Comparison of ENCODE assay signal across 20 cellular contexts in genomic region chr13:101059803-101060202, GRCh38.
DNase-seq lines count a peak whose midpoint lies in the region; ATAC-seq and TF ChIP-seq lines count a peak whose summit lies in the region.
"Had no signal": no experiment of that assay in that cellular context is flagged by ENCODE, and none has a peak within 500 bp of the region (broad histone marks: within the 10 kb centered on the region; RNA-seq: fewer than 3 reads in every experiment).

No MANE protein-coding gene starts in this region.

- no peak overlapping the region for H3K27ac ChIP-seq in esophagus muscularis mucosa (replicated peaks in 1 of 4)
- H3K27ac ChIP-seq in neuronal stem cell (replicated peaks; ENCODE audit: low read length), result no peak overlapping the region
- H3K27ac ChIP-seq in left lung, result no peak overlapping the region
- H3K27ac ChIP-seq: 22Rv1, A549, BLaER1, HL-60 had no signal

- no peak overlapping the region for H2BK120ac ChIP-seq in neuronal stem cell (ENCODE audit: low read depth, low read length)

- no peaks in the 10 kb centered on the region for H3K4me1 ChIP-seq in esophagus muscularis mucosa
- peaks cover 0 to 5% of the 10 kb centered on the region in 2 donors for H3K4me1 ChIP-seq in neuronal stem cell (ENCODE audit: control insufficient read depth in 2 of 2, insufficient read depth in 1 of 2, low read depth in 1 of 2, low read length in 2 of 2)
- H3K4me1 ChIP-seq in left lung, result no peaks in the 10 kb centered on the region
- H3K4me1 ChIP-seq: A549, BLaER1 had no signal

- no peak overlapping the region for H2AFZ ChIP-seq in neuronal stem cell (ENCODE audit: low read length)

- H3K14ac ChIP-seq in neuronal stem cell (ENCODE audit: low read length), result no peak overlapping the region

- H3K27me3 ChIP-seq in esophagus muscularis mucosa (peaks cover 0 to 42% (median 0%) of the 10 kb centered on the region in 4 donors), neuronal stem cell (ENCODE audit: control insufficient read depth in 3 of 3, insufficient read depth in 3 of 3, low read depth in 1 of 3, low read length in 3 of 3) (no peaks in the 10 kb centered on the region), left lung (no peaks in the 10 kb centered on the region)
- H3K27me3 ChIP-seq: BLaER1 had no signal

- no peak overlapping the region for H3K4ac ChIP-seq in neuronal stem cell (ENCODE audit: low read length)

- no peak overlapping the region for H3K4me3 ChIP-seq in esophagus muscularis mucosa
- no peak overlapping the region for H3K4me3 ChIP-seq in neuronal stem cell (ENCODE audit: low read length in 2 of 2)
- H3K4me3 ChIP-seq in left lung, result no peak overlapping the region
- H3K4me3 ChIP-seq: A549, BLaER1 had no signal

- no peak overlapping the region for H4K8ac ChIP-seq in neuronal stem cell (ENCODE audit: low read depth, low read length)

- intact Hi-C loops in esophagus muscularis mucosa (cut with DNase I) (no loop called here), left lung (cut with DNase I) (no loop called here)

- H3K36me3 ChIP-seq in esophagus muscularis mucosa (peaks cover 0 to 12% (median 0%) of the 10 kb centered on the region in 4 donors), neuronal stem cell (replicated peaks in 1 of 2; ENCODE audit: control insufficient read depth in 2 of 2, insufficient read depth in 2 of 2, low read length in 2 of 2) (no peaks in the 10 kb centered on the region), left lung (no peaks in the 10 kb centered on the region)
- H3K36me3 ChIP-seq: BLaER1 had no signal

- no peak for ATAC-seq in left lung
- ATAC-seq: A549, HCT116 had no signal

- H2AK5ac ChIP-seq in neuronal stem cell (ENCODE audit: low read depth, low read length), result no peak overlapping the region

- no peak overlapping the region for H2BK12ac ChIP-seq in neuronal stem cell (ENCODE audit: low read length)

- peak overlapping the region; percentile 30 for H3K9ac ChIP-seq in neuronal stem cell (ENCODE audit: low read depth, low read length, poor library complexity)
- H3K9ac ChIP-seq: BLaER1 had no signal

- no peak for TF ChIP-seq EP300 in esophagus muscularis mucosa (IDR thresholded peaks at IDR 0.05)

- H3K79me1 ChIP-seq in neuronal stem cell (ENCODE audit: low read depth, low read length), result no peaks in the 10 kb centered on the region

- no peaks in the 10 kb centered on the region for H3K9me3 ChIP-seq in esophagus muscularis mucosa
- no peaks in the 10 kb centered on the region for H3K9me3 ChIP-seq in neuronal stem cell (replicated peaks in 1 of 2; ENCODE audit: control insufficient read depth in 2 of 2, insufficient read depth in 1 of 2, low read depth in 1 of 2, low read length in 2 of 2)
- no peaks in the 10 kb centered on the region for H3K9me3 ChIP-seq in left lung
- H3K9me3 ChIP-seq: A549, BLaER1 had no signal

- H3K23ac ChIP-seq in neuronal stem cell (ENCODE audit: low read depth, low read length, poor library complexity), result no peak overlapping the region

- H3K4me2 ChIP-seq in neuronal stem cell (ENCODE audit: insufficient read depth, low read length, poor library complexity, severe bottlenecking), result no peak overlapping the region
- H3K4me2 ChIP-seq: A549, BLaER1 had no signal

- 66% methylated on average over 9 of the region's 9 CpGs for WGBS in esophagus muscularis mucosa
- WGBS in neuronal stem cell (ENCODE audit: extremely low coverage in 2 of 2, insufficient read length in 2 of 2, insufficient replicate concordance in 1 of 2), 2 donors, result no CpG with 5 or more reads among the region's 9 CpGs

- no peak overlapping the region for H4K91ac ChIP-seq in neuronal stem cell (ENCODE audit: low read depth, low read length, poor library complexity)

- no peak overlapping the region for H3K18ac ChIP-seq in neuronal stem cell (ENCODE audit: low read length)

- TF ChIP-seq CTCF in esophagus muscularis mucosa (IDR thresholded peaks at IDR 0.05) (no peak), left lung (IDR thresholded peaks at IDR 0.05) (no peak)

- no peak for TF ChIP-seq POLR2A in esophagus muscularis mucosa (IDR thresholded peaks at IDR 0.05; ENCODE audit: low read depth)

- H2BK15ac ChIP-seq in neuronal stem cell (ENCODE audit: low read length), result no peak overlapping the region

- DNase-seq in NCI-H2227 (lab: John Stamatoyannopoulos, UW; ENCODE audit: unreplicated experiment), result peak; percentile 13
- DNase-seq in NCI-H2227 treated with DMSO at 0.1 percent for 48 hours (lab: John Stamatoyannopoulos, UW), result no peak
- peak; percentile 57 for DNase-seq in esophagus muscularis mucosa (ENCODE audit: extremely low spot score)
- no peak for DNase-seq in neuronal stem cell (ENCODE audit: low spot score)
- DNase-seq in left lung, result no peak
- no peak for DNase-seq in superior temporal gyrus (ENCODE audit: extremely low spot score)
- DNase-seq in hepatic stellate cell (ENCODE audit: low spot score), result no peak
- DNase-seq: AML-193; Calu3; CD4-positive, alpha-beta memory T cell; DMS79 treated with DMSO at 0.1 percent for 48 hours; GF-D8; GOT3; H7; HFFc6 had no signal

- H2BK5ac ChIP-seq in neuronal stem cell (ENCODE audit: low read length), result no peak overlapping the region

Comparison
In these comparisons a context has a peak if more than half of its experiments do, and no peak if none do; other contexts are left out.
1. DNase-seq: peak in NCI-H2227 (single experiment) and esophagus muscularis mucosa (single experiment); none in NCI-H2227 treated with DMSO at 0.1 percent for 48 hours (single experiment), neuronal stem cell (single experiment), left lung (0 of 2), superior temporal gyrus (single experiment) and hepatic stellate cell (single experiment).